In the genomic region with DNA sequence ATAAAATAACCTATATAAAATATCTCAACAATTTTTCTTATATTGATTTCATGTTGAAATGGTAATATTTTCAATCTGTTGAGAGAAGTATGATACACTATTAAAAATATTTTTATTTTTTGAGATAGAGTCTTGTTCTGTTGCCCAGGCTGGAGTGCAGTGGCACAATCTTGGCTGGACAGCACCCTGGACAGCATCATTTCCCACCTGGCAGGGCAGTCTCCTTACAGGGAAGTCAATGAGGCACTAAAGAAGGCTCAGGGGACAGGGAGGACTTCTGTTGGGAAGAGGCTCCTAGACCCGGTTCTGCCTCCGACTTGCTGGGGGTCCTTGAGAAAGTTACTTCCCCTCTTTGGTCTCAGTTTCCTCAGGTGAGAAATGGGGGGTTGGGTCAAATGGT, we compare ENCODE assay signal across 4 cellular contexts.
A peak's percentile ranks its signal among the peaks of the same experiment; 100 is the strongest.
TF ChIP-seq lines count a peak whose summit lies in the region.

No MANE protein-coding gene starts in this region.

TF ChIP-seq in SK-N-SH, 30 proteins besides CTCF, POLR2A, EP300 and RAD21 (continued from another document):
- TF ChIP-seq, protein P1, sequence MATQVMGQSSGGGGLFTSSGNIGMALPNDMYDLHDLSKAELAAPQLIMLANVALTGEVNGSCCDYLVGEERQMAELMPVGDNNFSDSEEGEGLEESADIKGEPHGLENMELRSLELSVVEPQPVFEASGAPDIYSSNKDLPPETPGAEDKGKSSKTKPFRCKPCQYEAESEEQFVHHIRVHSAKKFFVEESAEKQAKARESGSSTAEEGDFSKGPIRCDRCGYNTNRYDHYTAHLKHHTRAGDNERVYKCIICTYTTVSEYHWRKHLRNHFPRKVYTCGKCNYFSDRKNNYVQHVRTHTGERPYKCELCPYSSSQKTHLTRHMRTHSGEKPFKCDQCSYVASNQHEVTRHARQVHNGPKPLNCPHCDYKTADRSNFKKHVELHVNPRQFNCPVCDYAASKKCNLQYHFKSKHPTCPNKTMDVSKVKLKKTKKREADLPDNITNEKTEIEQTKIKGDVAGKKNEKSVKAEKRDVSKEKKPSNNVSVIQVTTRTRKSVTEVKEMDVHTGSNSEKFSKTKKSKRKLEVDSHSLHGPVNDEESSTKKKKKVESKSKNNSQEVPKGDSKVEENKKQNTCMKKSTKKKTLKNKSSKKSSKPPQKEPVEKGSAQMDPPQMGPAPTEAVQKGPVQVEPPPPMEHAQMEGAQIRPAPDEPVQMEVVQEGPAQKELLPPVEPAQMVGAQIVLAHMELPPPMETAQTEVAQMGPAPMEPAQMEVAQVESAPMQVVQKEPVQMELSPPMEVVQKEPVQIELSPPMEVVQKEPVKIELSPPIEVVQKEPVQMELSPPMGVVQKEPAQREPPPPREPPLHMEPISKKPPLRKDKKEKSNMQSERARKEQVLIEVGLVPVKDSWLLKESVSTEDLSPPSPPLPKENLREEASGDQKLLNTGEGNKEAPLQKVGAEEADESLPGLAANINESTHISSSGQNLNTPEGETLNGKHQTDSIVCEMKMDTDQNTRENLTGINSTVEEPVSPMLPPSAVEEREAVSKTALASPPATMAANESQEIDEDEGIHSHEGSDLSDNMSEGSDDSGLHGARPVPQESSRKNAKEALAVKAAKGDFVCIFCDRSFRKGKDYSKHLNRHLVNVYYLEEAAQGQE (IDR thresholded peaks at IDR 0.05; ENCODE audit: low read depth, low read length) = peak; percentile 88
- no peak for TF ChIP-seq TAF1 (IDR thresholded peaks at IDR 0.05; ENCODE audit: borderline replicate concordance, low read depth, low read length)
TF ChIP-seq in SK-N-SH: peak in this region for 1.

TF ChIP-seq in SK-N-SH treated with all-trans-retinoic acid at 6 μM for 48 hours, 23 proteins besides CTCF, POLR2A, EP300 and RAD21 (continued from another document):
- no peak for TF ChIP-seq ZNF70 (CRISPR knock-in tag; IDR thresholded peaks at IDR 0.05)
- TF ChIP-seq, protein P2, sequence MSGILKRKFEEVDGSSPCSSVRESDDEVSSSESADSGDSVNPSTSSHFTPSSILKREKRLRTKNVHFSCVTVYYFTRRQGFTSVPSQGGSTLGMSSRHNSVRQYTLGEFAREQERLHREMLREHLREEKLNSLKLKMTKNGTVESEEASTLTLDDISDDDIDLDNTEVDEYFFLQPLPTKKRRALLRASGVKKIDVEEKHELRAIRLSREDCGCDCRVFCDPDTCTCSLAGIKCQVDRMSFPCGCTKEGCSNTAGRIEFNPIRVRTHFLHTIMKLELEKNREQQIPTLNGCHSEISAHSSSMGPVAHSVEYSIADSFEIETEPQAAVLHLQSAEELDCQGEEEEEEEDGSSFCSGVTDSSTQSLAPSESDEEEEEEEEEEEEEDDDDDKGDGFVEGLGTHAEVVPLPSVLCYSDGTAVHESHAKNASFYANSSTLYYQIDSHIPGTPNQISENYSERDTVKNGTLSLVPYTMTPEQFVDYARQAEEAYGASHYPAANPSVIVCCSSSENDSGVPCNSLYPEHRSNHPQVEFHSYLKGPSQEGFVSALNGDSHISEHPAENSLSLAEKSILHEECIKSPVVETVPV (CRISPR knock-in tag; IDR thresholded peaks at IDR 0.05) = no peak
- no peak for TF ChIP-seq BACH2 (CRISPR knock-in tag; IDR thresholded peaks at IDR 0.05; ENCODE audit: borderline replicate concordance)
- TF ChIP-seq, protein P3, sequence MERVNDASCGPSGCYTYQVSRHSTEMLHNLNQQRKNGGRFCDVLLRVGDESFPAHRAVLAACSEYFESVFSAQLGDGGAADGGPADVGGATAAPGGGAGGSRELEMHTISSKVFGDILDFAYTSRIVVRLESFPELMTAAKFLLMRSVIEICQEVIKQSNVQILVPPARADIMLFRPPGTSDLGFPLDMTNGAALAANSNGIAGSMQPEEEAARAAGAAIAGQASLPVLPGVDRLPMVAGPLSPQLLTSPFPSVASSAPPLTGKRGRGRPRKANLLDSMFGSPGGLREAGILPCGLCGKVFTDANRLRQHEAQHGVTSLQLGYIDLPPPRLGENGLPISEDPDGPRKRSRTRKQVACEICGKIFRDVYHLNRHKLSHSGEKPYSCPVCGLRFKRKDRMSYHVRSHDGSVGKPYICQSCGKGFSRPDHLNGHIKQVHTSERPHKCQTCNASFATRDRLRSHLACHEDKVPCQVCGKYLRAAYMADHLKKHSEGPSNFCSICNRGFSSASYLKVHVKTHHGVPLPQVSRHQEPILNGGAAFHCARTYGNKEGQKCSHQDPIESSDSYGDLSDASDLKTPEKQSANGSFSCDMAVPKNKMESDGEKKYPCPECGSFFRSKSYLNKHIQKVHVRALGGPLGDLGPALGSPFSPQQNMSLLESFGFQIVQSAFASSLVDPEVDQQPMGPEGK (CRISPR knock-in tag; IDR thresholded peaks at IDR 0.05; ENCODE audit: borderline replicate concordance) = no peak
- TF ChIP-seq GLIS3 (CRISPR knock-in tag; IDR thresholded peaks at IDR 0.05) = no peak
- TF ChIP-seq ZFP30 (CRISPR knock-in tag; IDR thresholded peaks at IDR 0.05) = no peak
- TF ChIP-seq CSDC2 (CRISPR knock-in tag; IDR thresholded peaks at IDR 0.05) = no peak
- TF ChIP-seq ZNF565 (CRISPR knock-in tag; conservative IDR thresholded peaks at IDR 0.05; ENCODE audit: low read depth) = no peak
- no peak for TF ChIP-seq RARB (CRISPR knock-in tag; IDR thresholded peaks at IDR 0.05)
- TF ChIP-seq PPARA (CRISPR knock-in tag; IDR thresholded peaks at IDR 0.05; ENCODE audit: borderline replicate concordance) = no peak
- TF ChIP-seq ISL1 (CRISPR knock-in tag; IDR thresholded peaks at IDR 0.05) = no peak
- TF ChIP-seq ARNTL (CRISPR knock-in tag; IDR thresholded peaks at IDR 0.05; ENCODE audit: borderline replicate concordance, low read depth) = no peak

TF ChIP-seq in A549, 52 proteins besides CTCF, POLR2A, EP300 and RAD21:
- TF ChIP-seq, protein P1 (IDR thresholded peaks at IDR 0.05) = peak; percentile 87
- TF ChIP-seq, protein P4, sequence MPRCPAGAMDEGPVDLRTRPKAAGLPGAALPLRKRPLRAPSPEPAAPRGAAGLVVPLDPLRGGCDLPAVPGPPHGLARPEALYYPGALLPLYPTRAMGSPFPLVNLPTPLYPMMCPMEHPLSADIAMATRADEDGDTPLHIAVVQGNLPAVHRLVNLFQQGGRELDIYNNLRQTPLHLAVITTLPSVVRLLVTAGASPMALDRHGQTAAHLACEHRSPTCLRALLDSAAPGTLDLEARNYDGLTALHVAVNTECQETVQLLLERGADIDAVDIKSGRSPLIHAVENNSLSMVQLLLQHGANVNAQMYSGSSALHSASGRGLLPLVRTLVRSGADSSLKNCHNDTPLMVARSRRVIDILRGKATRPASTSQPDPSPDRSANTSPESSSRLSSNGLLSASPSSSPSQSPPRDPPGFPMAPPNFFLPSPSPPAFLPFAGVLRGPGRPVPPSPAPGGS (IDR thresholded peaks at IDR 0.05) = no peak

TF ChIP-seq in HEK293, 187 proteins besides CTCF, POLR2A, EP300 and RAD21 (continued from another document):
- TF ChIP-seq, protein P1 (tag by site-specific recombination; IDR thresholded peaks at IDR 0.05) = peak; percentile 85
